8 cellular contexts compared by ENCODE assay signal in the genomic region with DNA sequence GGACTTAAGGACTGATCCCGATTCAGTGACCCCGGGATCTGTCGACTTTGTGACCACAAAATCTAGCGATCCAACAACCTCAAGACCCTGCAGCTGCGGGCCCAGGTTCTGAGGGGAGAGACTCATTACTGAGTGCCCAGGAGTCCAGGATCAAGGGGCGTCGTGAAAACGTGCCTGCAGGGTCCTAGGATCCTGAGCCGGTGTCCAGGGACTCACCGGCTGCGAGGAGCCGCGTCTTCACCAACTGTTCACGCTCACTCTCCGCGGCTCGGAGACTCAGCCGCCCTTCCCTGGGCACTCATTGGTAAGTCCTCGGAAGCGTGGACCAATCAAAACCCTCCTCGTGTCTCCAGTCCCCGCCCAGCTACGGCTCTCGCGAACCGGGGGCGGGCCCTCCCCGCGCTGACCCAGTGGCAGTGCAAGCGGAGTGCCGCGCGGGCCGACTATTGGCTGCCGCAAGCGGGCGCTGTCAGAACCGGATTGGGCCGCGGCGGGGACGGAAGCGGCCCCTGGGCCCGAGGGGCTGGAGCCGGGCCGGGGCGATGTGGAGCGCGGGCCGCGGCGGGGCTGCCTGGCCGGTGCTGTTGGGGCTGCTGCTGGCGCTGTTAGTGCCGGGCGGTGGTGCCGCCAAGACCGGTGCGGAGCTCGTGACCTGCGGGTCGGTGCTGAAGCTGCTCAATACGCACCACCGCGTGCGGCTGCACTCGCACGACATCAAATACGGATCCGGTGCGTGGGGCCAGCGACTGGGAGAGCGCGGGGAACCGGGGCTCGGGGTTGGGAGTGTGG. TPM values are rescaled to one million over a fixed set of nuclear protein-coding genes. Genes with fewer than 3 reads are reported as not detected.
A peak's percentile ranks its signal among the peaks of the same experiment; 100 is the strongest.
DNase-seq lines count a peak whose midpoint lies in the region; ATAC-seq and TF ChIP-seq lines count a peak whose summit lies in the region.

TSS of gene SDF2L1 (plus strand) at position 508 of the 789 bp plus-strand sequence. CDS start at position 543, 35 bp downstream.

- DNase-seq in DMS79 (lab: John Stamatoyannopoulos, UW) (peak; percentile 83), erythroblast (lab: John Stamatoyannopoulos, UW) (peak; percentile 98 to 99)
- peak; percentile 97 for DNase-seq in activated T-cell treated with anti-CD3 and anti-CD28 coated beads, Interleukin-2, amount 50 U/mL, for 1 hour
- peak; percentile 94 to 96 for DNase-seq in stimulated activated CD8-positive, alpha-beta memory T cell treated with anti-CD3 and anti-CD28 coated beads, Interleukin-4, amount 100 ng/mL, for 4 hours (ENCODE audit: low read depth in 2 of 2, low spot score in 1 of 2)

- H4K20me1 ChIP-seq in KMS-11 (ENCODE audit: insufficient read depth): no peaks in the 10 kb centered on the region

- H3K4me1 ChIP-seq in KMS-11 (ENCODE audit: low read depth, poor library complexity, severe bottlenecking) (peaks cover 24% of the 10 kb centered on the region), mucosa of rectum (ENCODE audit: control insufficient read depth in 2 of 2, insufficient read depth in 2 of 2, low read length in 2 of 2) (peaks cover 18 to 20% of the 10 kb centered on the region in 2 donors)

- H3K27ac ChIP-seq in KMS-11 (peak within 1 kb of the TSS; percentile 93), mucosa of rectum (ENCODE audit: low read depth in 2 of 2, low read length in 2 of 2) (peak within 1 kb of the TSS; percentile 69 to 74)

- peaks cover 5% of the 10 kb centered on the region; the same call in 1 of the 2 replicates for H3K36me3 ChIP-seq in KMS-11 (ENCODE audit: insufficient read depth)
- H3K36me3 ChIP-seq in mucosa of rectum (ENCODE audit: control insufficient read depth in 2 of 2, insufficient read depth in 2 of 2, low read length in 2 of 2): peaks cover 0 to 11% of the 10 kb centered on the region in 2 donors

- H3K27me3 ChIP-seq in KMS-11 (ENCODE audit: insufficient read depth, low read depth) (no peaks in the 10 kb centered on the region), mucosa of rectum (ENCODE audit: control insufficient read depth in 2 of 2, insufficient read depth in 2 of 2, low read length in 2 of 2) (no peaks in the 10 kb centered on the region)

- ATAC-seq in GM21737 (IDR thresholded peaks at IDR 0.05; ENCODE audit: unreplicated experiment): peak; percentile 91

- H3K9me3 ChIP-seq in mucosa of rectum (ENCODE audit: control insufficient read depth in 2 of 2, low read length in 2 of 2): no peaks in the 10 kb centered on the region

- peak within 1 kb of the TSS; percentile 64 for H2AFZ ChIP-seq in KMS-11 (ENCODE audit: low read depth)

- TF ChIP-seq POLR2A in erythroblast (IDR thresholded peaks at IDR 0.05; ENCODE audit: low read length): peak; percentile 70

- TF ChIP-seq CTCF in KMS-11 (conservative IDR thresholded peaks at IDR 0.05; ENCODE audit: low read depth, low read length): peak; percentile 33; the same call in 1 of the 2 replicates

- H3K4me2 ChIP-seq in KMS-11: peak within 1 kb of the TSS; percentile 85

- peaks cover 22% of the 10 kb centered on the region for H3K79me2 ChIP-seq in KMS-11 (ENCODE audit: insufficient read depth, low read depth)

- H3K4me3 ChIP-seq in KMS-11 (IDR thresholded peaks at IDR 0.05; ENCODE audit: insufficient read depth, low read depth, low read length) (no peak within 1 kb of the TSS), mucosa of rectum (ENCODE audit: low read length in 2 of 2) (peak within 1 kb of the TSS; percentile 80 to 85)

- H3K9ac ChIP-seq in KMS-11: peak within 1 kb of the TSS; percentile 100
- H3K9ac ChIP-seq in mucosa of rectum (ENCODE audit: low read depth in 1 of 2, low read length in 2 of 2): peak within 1 kb of the TSS; percentile 63 to 73

TF ChIP-seq in PFSK-1, 5 proteins besides CTCF, POLR2A, EP300 and RAD21:
- TF ChIP-seq FOXP2 (optimal IDR thresholded peaks at IDR 0.05; ENCODE audit: borderline replicate concordance, extremely low read depth, extremely low read length, insufficient read depth): peak; percentile 39
- TF ChIP-seq, protein P1, sequence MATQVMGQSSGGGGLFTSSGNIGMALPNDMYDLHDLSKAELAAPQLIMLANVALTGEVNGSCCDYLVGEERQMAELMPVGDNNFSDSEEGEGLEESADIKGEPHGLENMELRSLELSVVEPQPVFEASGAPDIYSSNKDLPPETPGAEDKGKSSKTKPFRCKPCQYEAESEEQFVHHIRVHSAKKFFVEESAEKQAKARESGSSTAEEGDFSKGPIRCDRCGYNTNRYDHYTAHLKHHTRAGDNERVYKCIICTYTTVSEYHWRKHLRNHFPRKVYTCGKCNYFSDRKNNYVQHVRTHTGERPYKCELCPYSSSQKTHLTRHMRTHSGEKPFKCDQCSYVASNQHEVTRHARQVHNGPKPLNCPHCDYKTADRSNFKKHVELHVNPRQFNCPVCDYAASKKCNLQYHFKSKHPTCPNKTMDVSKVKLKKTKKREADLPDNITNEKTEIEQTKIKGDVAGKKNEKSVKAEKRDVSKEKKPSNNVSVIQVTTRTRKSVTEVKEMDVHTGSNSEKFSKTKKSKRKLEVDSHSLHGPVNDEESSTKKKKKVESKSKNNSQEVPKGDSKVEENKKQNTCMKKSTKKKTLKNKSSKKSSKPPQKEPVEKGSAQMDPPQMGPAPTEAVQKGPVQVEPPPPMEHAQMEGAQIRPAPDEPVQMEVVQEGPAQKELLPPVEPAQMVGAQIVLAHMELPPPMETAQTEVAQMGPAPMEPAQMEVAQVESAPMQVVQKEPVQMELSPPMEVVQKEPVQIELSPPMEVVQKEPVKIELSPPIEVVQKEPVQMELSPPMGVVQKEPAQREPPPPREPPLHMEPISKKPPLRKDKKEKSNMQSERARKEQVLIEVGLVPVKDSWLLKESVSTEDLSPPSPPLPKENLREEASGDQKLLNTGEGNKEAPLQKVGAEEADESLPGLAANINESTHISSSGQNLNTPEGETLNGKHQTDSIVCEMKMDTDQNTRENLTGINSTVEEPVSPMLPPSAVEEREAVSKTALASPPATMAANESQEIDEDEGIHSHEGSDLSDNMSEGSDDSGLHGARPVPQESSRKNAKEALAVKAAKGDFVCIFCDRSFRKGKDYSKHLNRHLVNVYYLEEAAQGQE (IDR thresholded peaks at IDR 0.05; ENCODE audit: insufficient read depth in 1 of 2, low read depth in 2 of 2, low read length in 2 of 2): no peak
- TF ChIP-seq POLR2AphosphoS5 (IDR thresholded peaks at IDR 0.05; ENCODE audit: low read depth, low read length): peak; percentile 72
- TF ChIP-seq SIN3A (IDR thresholded peaks at IDR 0.05; ENCODE audit: borderline replicate concordance, insufficient read depth, low read length): 0 out of 2 replicates have a peak, but pooled peaks have one; percentile 15
- TF ChIP-seq TAF1 (IDR thresholded peaks at IDR 0.05; ENCODE audit: borderline replicate concordance, insufficient read depth, low read length): peak; percentile 69; the same call in 1 of the 2 replicates

RNA-seq across cellular contexts. Expression of gene SDF2L1, which starts in this region (rescaled TPM):
- polyA plus RNA-seq in PFSK-1 (2012; ENCODE audit: insufficient read length, low read depth): 145 TPM
